In the genomic region with DNA sequence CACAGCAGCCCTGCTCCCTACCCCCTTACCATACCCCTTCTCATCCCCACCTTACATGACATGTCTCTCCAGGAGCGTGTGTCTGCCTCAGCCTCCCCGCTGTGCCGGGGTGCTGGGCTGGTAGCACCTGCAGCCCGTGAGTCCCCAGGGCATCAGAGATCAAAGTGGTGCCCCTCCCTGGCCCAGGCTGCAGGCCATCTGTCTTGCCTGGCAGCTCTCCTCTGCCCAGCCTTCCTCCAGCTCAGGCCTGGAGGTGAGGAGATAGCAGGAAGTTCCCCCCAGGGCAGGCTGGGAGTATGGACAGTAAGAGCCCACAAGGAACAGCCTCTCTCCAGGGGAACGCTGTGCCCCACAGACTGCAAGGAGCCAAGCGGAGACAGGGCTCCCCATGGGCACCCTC, we compare ENCODE assay signal across 20 cellular contexts. TPM values are rescaled to one million over a fixed set of nuclear protein-coding genes. Genes with fewer than 3 reads are reported as not detected.
A peak's percentile ranks its signal among the peaks of the same experiment; 100 is the strongest.
DNase-seq lines count a peak whose midpoint lies in the region; ATAC-seq and TF ChIP-seq lines count a peak whose summit lies in the region.
"Had no signal": no experiment of that assay in that cellular context is flagged by ENCODE, and none has a peak within 500 bp of the region (broad histone marks: within the 10 kb centered on the region; RNA-seq: fewer than 3 reads in every experiment).

No MANE protein-coding gene starts in this region.

- peak overlapping the region; percentile 19; the same call in 1 of the 2 replicates for H3K4me2 ChIP-seq in BLaER1
- H3K4me2 ChIP-seq: SK-N-SH had no signal

- no peak for ATAC-seq in HG02973 (IDR thresholded peaks at IDR 0.05; ENCODE audit: unreplicated experiment)
- ATAC-seq: HepG2 had no signal

- H3K9ac ChIP-seq in BLaER1 = no peak overlapping the region
- H3K9ac ChIP-seq: GM23248, SK-N-SH had no signal

- no peak overlapping the region for H3K4me3 Mint-ChIP-seq in glutamatergic neuron (ENCODE audit: unreplicated experiment)
- H3K4me3 Mint-ChIP-seq: CD14-positive monocyte; T-helper 2 cell treated with Interferon-gamma antibody and Interleukin-4, amounts not matched to agents 5 μg/mL and 100 μg/mL, for 36 hours had no signal

- peaks cover 30% of the 10 kb centered on the region; the same call in 1 of the 2 replicates for H4K20me1 ChIP-seq in BLaER1

- H3K4me1 ChIP-seq in BLaER1 = peaks cover 13% of the 10 kb centered on the region; the same call in 1 of the 2 replicates
- H3K4me1 ChIP-seq: Caco-2 had no signal

- H3K36me3 ChIP-seq in BLaER1 = no peaks in the 10 kb centered on the region

- H3K27me3 Mint-ChIP-seq in glutamatergic neuron (ENCODE audit: unreplicated experiment) = peaks cover 28% of the 10 kb centered on the region

- no peak overlapping the region for H3K27ac Mint-ChIP-seq in glutamatergic neuron (ENCODE audit: unreplicated experiment)
- H3K27ac Mint-ChIP-seq: CD14-positive monocyte; T-helper 2 cell treated with Interferon-gamma antibody and Interleukin-4, amounts not matched to agents 5 μg/mL and 100 μg/mL, for 36 hours had no signal

- TF ChIP-seq CTCF in glutamatergic neuron (IDR thresholded peaks at IDR 0.05; ENCODE audit: partially characterized antibody, unreplicated experiment) = no peak

- no peaks in the 10 kb centered on the region for H3K9me3 ChIP-seq in BLaER1
- H3K9me3 ChIP-seq: Caco-2, SK-N-SH had no signal

- no peak overlapping the region for H3K27ac ChIP-seq in BLaER1
- H3K27ac ChIP-seq: GM23248 had no signal

- peaks cover 53% of the 10 kb centered on the region for H3K4me1 Mint-ChIP-seq in glutamatergic neuron (ENCODE audit: low read depth, unreplicated experiment)
- H3K4me1 Mint-ChIP-seq: CD14-positive monocyte had no signal

- DNase-seq in DMS 273 (lab: John Stamatoyannopoulos, UW; ENCODE audit: unreplicated experiment) (peak; percentile 63), NCI-H226 (peak; percentile 5), glutamatergic neuron (peak; percentile 12), NCI-H187 (lab: John Stamatoyannopoulos, UW) (no peak), mucosa of gallbladder (ENCODE audit: low spot score) (no peak)
- DNase-seq: Caco-2, GM23248, HCEC 1CT, KBM-7, NCI-H146, NCI-H2081 treated with DMSO at 0.1 percent for 48 hours, NCI-H446 treated with DMSO at 0.1 percent for 48 hours, SHP77 treated with DMSO at 0.1 percent for 48 hours, SK-N-SH had no signal

- H3K4me3 ChIP-seq in BLaER1 = no peak overlapping the region
- H3K4me3 ChIP-seq: GM23248 had no signal

- peaks cover 22% of the 10 kb centered on the region for H3K9me3 Mint-ChIP-seq in glutamatergic neuron (ENCODE audit: unreplicated experiment)
- H3K9me3 Mint-ChIP-seq: T-helper 2 cell treated with Interferon-gamma antibody and Interleukin-4, amounts not matched to agents 5 μg/mL and 100 μg/mL, for 36 hours had no signal

- H3K36me3 Mint-ChIP-seq in glutamatergic neuron (ENCODE audit: unreplicated experiment) = no peaks in the 10 kb centered on the region
- H3K36me3 Mint-ChIP-seq: CD14-positive monocyte had no signal

- H3K27me3 ChIP-seq in BLaER1 = 0 out of 2 replicates have a peak, but pooled peaks cover 5% of the 10 kb centered on the region

RNA-seq across cellular contexts. Expression of a gene that starts 35.3 kb away (rescaled TPM):
- total RNA-seq in glutamatergic neuron (ENCODE audit: unreplicated experiment) (119 TPM), mucosa of gallbladder (not detected)
- total RNA-seq: HepG2, RPMI7951 had no signal

Comparison
In these comparisons a context has a peak if more than half of its experiments do, and no peak if none do; other contexts are left out.
1. DNase-seq: peak in DMS 273 (single experiment), NCI-H226 (single experiment) and glutamatergic neuron (single experiment); none in NCI-H187 (0 of 2) and mucosa of gallbladder (single experiment).
2. RNA of a gene that starts 35.3 kb away (total RNA-seq): 119 TPM in glutamatergic neuron (single experiment); not detected in mucosa of gallbladder (single experiment); every median in the first group is over 100 times any median in the second.